Comparison of ENCODE assay signal across 1 cellular context in genomic region chr16:75647492-75648264, GRCh38.
TF ChIP-seq lines count a peak whose summit lies in the region.

Gene KARS1 (minus strand): TSS chr16:75647665. CDS start chr16:75647639, 26 bp downstream.
Gene TERF2IP (plus strand): TSS chr16:75647773. CDS start chr16:75647883, 110 bp downstream.

TF ChIP-seq in HepG2, 621 proteins besides CTCF, POLR2A, EP300 and RAD21 (continued from another document and continues in another):
- TF ChIP-seq, protein P1, sequence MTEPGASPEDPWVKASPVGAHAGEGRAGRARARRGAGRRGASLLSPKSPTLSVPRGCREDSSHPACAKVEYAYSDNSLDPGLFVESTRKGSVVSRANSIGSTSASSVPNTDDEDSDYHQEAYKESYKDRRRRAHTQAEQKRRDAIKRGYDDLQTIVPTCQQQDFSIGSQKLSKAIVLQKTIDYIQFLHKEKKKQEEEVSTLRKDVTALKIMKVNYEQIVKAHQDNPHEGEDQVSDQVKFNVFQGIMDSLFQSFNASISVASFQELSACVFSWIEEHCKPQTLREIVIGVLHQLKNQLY (CRISPR knock-in tag; IDR thresholded peaks at IDR 0.05) = peak; percentile 35; the same call in 1 of the 2 replicates
- TF ChIP-seq PHF8 (CRISPR knock-in tag; IDR thresholded peaks at IDR 0.05) (peak; percentile 98), KAT8 (CRISPR knock-in tag; IDR thresholded peaks at IDR 0.05) (peak; percentile 98), ZMAT5 (CRISPR knock-in tag; IDR thresholded peaks at IDR 0.05; ENCODE audit: borderline replicate concordance, low read depth) (no peak), HCFC1 (IDR thresholded peaks at IDR 0.05; ENCODE audit: low read depth, low read length) (peak; percentile 75), NFE2L2 (IDR thresholded peaks at IDR 0.05; ENCODE audit: low read length) (no peak), ZNF598 (CRISPR knock-in tag; IDR thresholded peaks at IDR 0.05; ENCODE audit: borderline replicate concordance) (peak; percentile 89; the same call in 1 of the 2 replicates), MXI1 (IDR thresholded peaks at IDR 0.05; ENCODE audit: borderline replicate concordance, low read depth, low read length) (peak; percentile 84; the same call in 2 of the 3 replicates), HMGA1 (CRISPR knock-in tag; conservative IDR thresholded peaks at IDR 0.05) (no peak), MXD3 (CRISPR knock-in tag; IDR thresholded peaks at IDR 0.05) (peak; percentile 91; the same call in 1 of the 2 replicates), MLXIP (CRISPR knock-in tag; IDR thresholded peaks at IDR 0.05; ENCODE audit: borderline replicate concordance) (0 out of 2 replicates have a peak, but pooled peaks have one; percentile 55), ZNF746 (CRISPR knock-in tag; IDR thresholded peaks at IDR 0.05) (peak; percentile 20; the same call in 1 of the 2 replicates), ZSCAN12 (CRISPR knock-in tag; IDR thresholded peaks at IDR 0.05) (peak; percentile 80; the same call in 1 of the 2 replicates), RELA (CRISPR knock-in tag; IDR thresholded peaks at IDR 0.05) (no peak), KLF12 (CRISPR knock-in tag; IDR thresholded peaks at IDR 0.05; ENCODE audit: borderline replicate concordance) (peak; percentile 91; the same call in 1 of the 2 replicates), ZNF780A (CRISPR knock-in tag; IDR thresholded peaks at IDR 0.05) (no peak), ZNF674 (CRISPR knock-in tag; IDR thresholded peaks at IDR 0.05; ENCODE audit: low read depth) (no peak), ZNF230 (CRISPR knock-in tag; IDR thresholded peaks at IDR 0.05) (peak; percentile 24), ZNF879 (CRISPR knock-in tag; IDR thresholded peaks at IDR 0.05) (peak; percentile 29; the same call in 1 of the 2 replicates), PHF21A (CRISPR knock-in tag; IDR thresholded peaks at IDR 0.05) (peak; percentile 45; the same call in 1 of the 2 replicates), E2F5 (CRISPR knock-in tag; conservative IDR thresholded peaks at IDR 0.05) (0 out of 2 replicates have a peak, but pooled peaks have one; percentile 26), ZNF777 (CRISPR knock-in tag; IDR thresholded peaks at IDR 0.05) (peak; percentile 39), NFYC (CRISPR knock-in tag; IDR thresholded peaks at IDR 0.05) (no peak; the same call in 1 of the 2 replicates), ZMYM3 (CRISPR knock-in tag; IDR thresholded peaks at IDR 0.05) (no peak), ZNF841 (CRISPR knock-in tag; IDR thresholded peaks at IDR 0.05; ENCODE audit: borderline replicate concordance) (0 out of 2 replicates have a peak, but pooled peaks have one; percentile 1), NCOA5 (CRISPR knock-in tag; IDR thresholded peaks at IDR 0.05) (no peak), ZNF562 (CRISPR knock-in tag; IDR thresholded peaks at IDR 0.05; ENCODE audit: borderline replicate concordance) (no peak), SSRP1 (CRISPR knock-in tag; IDR thresholded peaks at IDR 0.05) (no peak), ZNF34 (CRISPR knock-in tag; IDR thresholded peaks at IDR 0.05; ENCODE audit: borderline replicate concordance) (no peak; the same call in 1 of the 2 replicates), FOXK1 (CRISPR knock-in tag; IDR thresholded peaks at IDR 0.05; ENCODE audit: borderline replicate concordance, low read depth) (no peak; the same call in 1 of the 2 replicates), MAZ (IDR thresholded peaks at IDR 0.05; ENCODE audit: borderline replicate concordance, low read depth, low read length) (peak; percentile 87; the same call in 1 of the 2 replicates), MAZ (CRISPR knock-in tag; IDR thresholded peaks at IDR 0.05; ENCODE audit: low read depth) (peak; percentile 42; the same call in 1 of the 2 replicates), ZNF12 (CRISPR knock-in tag; IDR thresholded peaks at IDR 0.05) (no peak), U2AF2 (IDR thresholded peaks at IDR 0.05; ENCODE audit: low read depth, low read length) (0 out of 2 replicates have a peak, but pooled peaks have one; percentile 41), ZNF350 (CRISPR knock-in tag; IDR thresholded peaks at IDR 0.05; ENCODE audit: borderline replicate concordance, low read depth) (peak; percentile 95), MED13 (CRISPR knock-in tag; IDR thresholded peaks at IDR 0.05) (peak; percentile 62; the same call in 1 of the 2 replicates), ZNF3 (CRISPR knock-in tag; IDR thresholded peaks at IDR 0.05) (peak; percentile 44; the same call in 1 of the 2 replicates), PTBP1 (IDR thresholded peaks at IDR 0.05; ENCODE audit: low read depth, low read length, poor library complexity, severe bottlenecking) (peak; percentile 35), ZKSCAN1 (IDR thresholded peaks at IDR 0.05; ENCODE audit: low read length) (no peak), ZNF569 (CRISPR knock-in tag; IDR thresholded peaks at IDR 0.05; ENCODE audit: borderline replicate concordance) (peak; percentile 85; the same call in 1 of the 2 replicates), HNRNPH1 (optimal IDR thresholded peaks at IDR 0.05; ENCODE audit: low read depth, low read length) (no peak), PAXIP1 (CRISPR knock-in tag; conservative IDR thresholded peaks at IDR 0.05) (peak; percentile 9; the same call in 1 of the 2 replicates)
- TF ChIP-seq, protein P2, sequence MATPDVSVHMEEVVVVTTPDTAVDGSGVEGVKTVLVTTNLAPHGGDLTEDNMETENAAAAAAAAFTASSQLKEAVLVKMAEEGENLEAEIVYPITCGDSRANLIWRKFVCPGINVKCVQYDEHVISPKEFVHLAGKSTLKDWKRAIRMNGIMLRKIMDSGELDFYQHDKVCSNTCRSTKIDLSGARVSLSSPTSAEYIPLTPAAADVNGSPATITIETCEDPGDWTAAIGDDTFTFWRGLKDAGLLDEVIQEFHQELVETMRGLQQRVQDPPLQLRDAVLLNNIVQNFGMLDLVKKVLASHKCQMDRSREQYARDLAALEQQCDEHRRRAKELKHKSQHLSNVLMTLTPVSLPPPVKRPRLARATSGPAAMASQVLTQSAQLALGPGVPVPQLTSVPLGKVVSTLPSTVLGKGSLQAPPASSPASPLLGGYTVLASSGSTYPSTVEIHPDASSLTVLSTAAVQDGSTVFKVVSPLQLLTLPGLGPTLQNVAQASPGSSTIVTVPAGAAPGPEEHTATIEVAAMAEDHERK (CRISPR knock-in tag; IDR thresholded peaks at IDR 0.05; ENCODE audit: low read depth) = no peak; the same call in 1 of the 2 replicates
- TF ChIP-seq, protein P3, sequence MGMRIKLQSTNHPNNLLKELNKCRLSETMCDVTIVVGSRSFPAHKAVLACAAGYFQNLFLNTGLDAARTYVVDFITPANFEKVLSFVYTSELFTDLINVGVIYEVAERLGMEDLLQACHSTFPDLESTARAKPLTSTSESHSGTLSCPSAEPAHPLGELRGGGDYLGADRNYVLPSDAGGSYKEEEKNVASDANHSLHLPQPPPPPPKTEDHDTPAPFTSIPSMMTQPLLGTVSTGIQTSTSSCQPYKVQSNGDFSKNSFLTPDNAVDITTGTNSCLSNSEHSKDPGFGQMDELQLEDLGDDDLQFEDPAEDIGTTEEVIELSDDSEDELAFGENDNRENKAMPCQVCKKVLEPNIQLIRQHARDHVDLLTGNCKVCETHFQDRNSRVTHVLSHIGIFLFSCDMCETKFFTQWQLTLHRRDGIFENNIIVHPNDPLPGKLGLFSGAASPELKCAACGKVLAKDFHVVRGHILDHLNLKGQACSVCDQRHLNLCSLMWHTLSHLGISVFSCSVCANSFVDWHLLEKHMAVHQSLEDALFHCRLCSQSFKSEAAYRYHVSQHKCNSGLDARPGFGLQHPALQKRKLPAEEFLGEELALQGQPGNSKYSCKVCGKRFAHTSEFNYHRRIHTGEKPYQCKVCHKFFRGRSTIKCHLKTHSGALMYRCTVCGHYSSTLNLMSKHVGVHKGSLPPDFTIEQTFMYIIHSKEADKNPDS (CRISPR knock-in tag; IDR thresholded peaks at IDR 0.05) = peak; percentile 90
- TF ChIP-seq, protein P4, sequence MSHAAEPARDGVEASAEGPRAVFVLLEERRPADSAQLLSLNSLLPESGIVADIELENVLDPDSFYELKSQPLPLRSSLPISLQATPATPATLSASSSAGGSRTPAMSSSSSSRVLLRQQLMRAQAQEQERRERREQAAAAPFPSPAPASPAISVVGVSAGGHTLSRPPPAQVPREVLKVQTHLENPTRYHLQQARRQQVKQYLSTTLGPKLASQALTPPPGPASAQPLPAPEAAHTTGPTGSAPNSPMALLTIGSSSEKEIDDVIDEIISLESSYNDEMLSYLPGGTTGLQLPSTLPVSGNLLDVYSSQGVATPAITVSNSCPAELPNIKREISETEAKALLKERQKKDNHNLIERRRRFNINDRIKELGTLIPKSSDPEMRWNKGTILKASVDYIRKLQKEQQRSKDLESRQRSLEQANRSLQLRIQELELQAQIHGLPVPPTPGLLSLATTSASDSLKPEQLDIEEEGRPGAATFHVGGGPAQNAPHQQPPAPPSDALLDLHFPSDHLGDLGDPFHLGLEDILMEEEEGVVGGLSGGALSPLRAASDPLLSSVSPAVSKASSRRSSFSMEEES (CRISPR knock-in tag; IDR thresholded peaks at IDR 0.05) = peak; percentile 28; the same call in 1 of the 2 replicates
- TF ChIP-seq, protein P5, sequence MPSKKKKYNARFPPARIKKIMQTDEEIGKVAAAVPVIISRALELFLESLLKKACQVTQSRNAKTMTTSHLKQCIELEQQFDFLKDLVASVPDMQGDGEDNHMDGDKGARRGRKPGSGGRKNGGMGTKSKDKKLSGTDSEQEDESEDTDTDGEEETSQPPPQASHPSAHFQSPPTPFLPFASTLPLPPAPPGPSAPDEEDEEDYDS (CRISPR knock-in tag; IDR thresholded peaks at IDR 0.05) = peak; percentile 91
- TF ChIP-seq, protein P6, sequence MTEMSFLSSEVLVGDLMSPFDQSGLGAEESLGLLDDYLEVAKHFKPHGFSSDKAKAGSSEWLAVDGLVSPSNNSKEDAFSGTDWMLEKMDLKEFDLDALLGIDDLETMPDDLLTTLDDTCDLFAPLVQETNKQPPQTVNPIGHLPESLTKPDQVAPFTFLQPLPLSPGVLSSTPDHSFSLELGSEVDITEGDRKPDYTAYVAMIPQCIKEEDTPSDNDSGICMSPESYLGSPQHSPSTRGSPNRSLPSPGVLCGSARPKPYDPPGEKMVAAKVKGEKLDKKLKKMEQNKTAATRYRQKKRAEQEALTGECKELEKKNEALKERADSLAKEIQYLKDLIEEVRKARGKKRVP (CRISPR knock-in tag; IDR thresholded peaks at IDR 0.05) = peak in 1 of 2 experiments; percentile 4; a peak in 1 of 4 replicates
- TF ChIP-seq, protein P7, sequence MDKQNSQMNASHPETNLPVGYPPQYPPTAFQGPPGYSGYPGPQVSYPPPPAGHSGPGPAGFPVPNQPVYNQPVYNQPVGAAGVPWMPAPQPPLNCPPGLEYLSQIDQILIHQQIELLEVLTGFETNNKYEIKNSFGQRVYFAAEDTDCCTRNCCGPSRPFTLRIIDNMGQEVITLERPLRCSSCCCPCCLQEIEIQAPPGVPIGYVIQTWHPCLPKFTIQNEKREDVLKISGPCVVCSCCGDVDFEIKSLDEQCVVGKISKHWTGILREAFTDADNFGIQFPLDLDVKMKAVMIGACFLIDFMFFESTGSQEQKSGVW (CRISPR knock-in tag; IDR thresholded peaks at IDR 0.05; ENCODE audit: borderline replicate concordance) = 0 out of 2 replicates have a peak, but pooled peaks have one; percentile 71
